ENCODE assay signal across 13 cellular contexts in genomic region chr19:14577885-14578427, GRCh38. TPM values are rescaled to one million over a fixed set of nuclear protein-coding genes. Genes with fewer than 3 reads are reported as not detected.
A peak's percentile ranks its signal among the peaks of the same experiment; 100 is the strongest.
DNase-seq lines count a peak whose midpoint lies in the region; ATAC-seq and TF ChIP-seq lines count a peak whose summit lies in the region.
"Had no signal": no experiment of that assay in that cellular context is flagged by ENCODE, and none has a peak within 500 bp of the region (broad histone marks: within the 10 kb centered on the region; RNA-seq: fewer than 3 reads in every experiment).

No MANE protein-coding gene starts in this region.

- H2AFZ ChIP-seq in HCT116 (ENCODE audit: low read depth, low read length, poor library complexity, severe bottlenecking) = no peak overlapping the region

- H3K4me3 ChIP-seq in HCT116 (replicated peaks in 1 of 2; ENCODE audit: low read depth in 1 of 2, low read length in 2 of 2) = no peak overlapping the region
- H3K4me3 ChIP-seq in Panc1 (ENCODE audit: low read depth in 2 of 2, low read length in 2 of 2) = no peak overlapping the region
- H3K4me3 ChIP-seq: SK-N-MC, stomach had no signal

- RAD21 ChIA-PET in HCT116 (lab: Charles Lee; ENCODE audit: low non-redundant PET in 1 of 2, low total read pairs in 2 of 2, uncharacterized antibody in 2 of 2, unreplicated experiment in 2 of 2) = no interaction called here

- 0 out of 2 replicates have a peak overlapping the region, but pooled peaks have one; percentile 17 for H3K4me2 ChIP-seq in HCT116 (ENCODE audit: low read length)

- intact Hi-C loops in HCT116 (cut with micrococcal nuclease) = no loop called here
- intact Hi-C loops in Panc1 (cut with micrococcal nuclease; ENCODE audit: unreplicated experiment) = loop anchor here (5.0 kb wide), 1 partner anchor 99 kb away; no protein-coding TSS in a partner anchor

- H3K9me3 ChIP-seq in HCT116 (ENCODE audit: control insufficient read depth in 1 of 2, insufficient read depth in 1 of 2, low read depth in 1 of 2, low read length in 2 of 2) (no peaks in the 10 kb centered on the region), Panc1 (ENCODE audit: control insufficient read depth, insufficient read depth, low read depth, low read length) (no peaks in the 10 kb centered on the region)
- H3K9me3 ChIP-seq: stomach had no signal

- no peaks in the 10 kb centered on the region for H3K79me2 ChIP-seq in HCT116 (ENCODE audit: insufficient read depth, low read length)

- H3K9ac ChIP-seq in HCT116 (ENCODE audit: low read length) = no peak overlapping the region

- CTCF ChIA-PET in HCT116 (lab: Charles Lee) (no interaction called here), Panc1 (lab: Charles Lee) (no interaction called here)

- no peaks in the 10 kb centered on the region for H3K36me3 ChIP-seq in HCT116 (ENCODE audit: control insufficient read depth in 1 of 2, insufficient read depth in 2 of 2, low read length in 2 of 2)
- H3K36me3 ChIP-seq in Panc1 (ENCODE audit: control insufficient read depth, insufficient read depth, low read length) = no peaks in the 10 kb centered on the region
- H3K36me3 ChIP-seq: stomach had no signal

- ATAC-seq in HCT116 (peak; percentile 75), Panc1 (peak; percentile 58; the same call in 1 of the 2 replicates), GM21723 (IDR thresholded peaks at IDR 0.05; ENCODE audit: unreplicated experiment) (no peak)
- ATAC-seq: naive thymus-derived CD4-positive, alpha-beta T cell had no signal

- H3K4me1 ChIP-seq in HCT116 (ENCODE audit: control insufficient read depth in 1 of 2, insufficient read depth in 2 of 2, low read length in 2 of 2) (peaks cover 3 to 18% of the 10 kb centered on the region in 2 experiments; a peak in 3 of 4 replicates), Panc1 (ENCODE audit: control insufficient read depth, insufficient read depth, low read length) (no peaks in the 10 kb centered on the region)

- H3K27ac ChIP-seq in HCT116 (ENCODE audit: low read depth, low read length) (no peak overlapping the region), Panc1 (ENCODE audit: low read length) (no peak overlapping the region)
- H3K27ac ChIP-seq: epithelial cell of prostate, SK-N-MC, stomach had no signal

- in situ Hi-C loops in GM13977 (cut with MboI; ENCODE audit: low pct_unique_long_range_greater_than_20kb, low sequenced_read_pairs, unreplicated experiment) = no loop called here
- in situ Hi-C loops in Panc1 (cut with HindIII; ENCODE audit: low pct_unique_long_range_greater_than_20kb, low sequenced_read_pairs) = no loop called here
- in situ Hi-C loops in G401 (cut with HindIII; ENCODE audit: low sequenced_read_pairs) = no loop called here

- POLR2A ChIA-PET in HCT116 (lab: Charles Lee) = interaction anchor here (0.6 kb wide), 1 partner anchor 163 kb away, joined by 3 read pairs; no protein-coding TSS in a partner anchor
- POLR2A ChIA-PET in Panc1 (lab: Charles Lee) = no interaction called here

- TF ChIP-seq RAD21 in HCT116 (IDR thresholded peaks at IDR 0.05; ENCODE audit: low read depth) = no peak

- no peaks in the 10 kb centered on the region for H3K9me2 ChIP-seq in HCT116 (ENCODE audit: insufficient read depth)

- BruUV-seq in HCT116 (replicated peaks; lab: Mats Ljungman, UMichigan) = no TSS peak
- no TSS peak for BruUV-seq in Panc1 (replicated peaks; lab: Mats Ljungman, UMichigan)

- TF ChIP-seq POLR2A in HCT116 (IDR thresholded peaks at IDR 0.05; ENCODE audit: borderline replicate concordance, extremely low read depth, insufficient read depth, insufficient read length) = no peak

- no peaks in the 10 kb centered on the region for H4K20me1 ChIP-seq in HCT116 (ENCODE audit: insufficient read depth)

- DNase-seq in GM13977 (ENCODE audit: low spot score) (no peak), HCT116 (ENCODE audit: low read depth, low spot score) (no peak), Panc1 (ENCODE audit: low read depth, low spot score) (no peak), iPS-NIHi7 (ENCODE audit: extremely low spot score) (peak; percentile 44), G401 (ENCODE audit: low spot score) (no peak)
- no peak for DNase-seq in stimulated activated CD8-positive, alpha-beta memory T cell treated with anti-CD3 and anti-CD28 coated beads, Interleukin-4, amount 100 ng/mL, for 48 hours
- DNase-seq: DMS79; naive thymus-derived CD4-positive, alpha-beta T cell; NCI-H2227 treated with DMSO at 0.1 percent for 48 hours; stomach had no signal

- H3K27me3 ChIP-seq in HCT116 (ENCODE audit: insufficient read depth, low read length) = no peaks in the 10 kb centered on the region
- no peaks in the 10 kb centered on the region for H3K27me3 ChIP-seq in Panc1 (ENCODE audit: control insufficient read depth, insufficient read depth, low read length)
- H3K27me3 ChIP-seq: stomach had no signal

- peak; percentile 29 for TF ChIP-seq CTCF in GM13977 (IDR thresholded peaks at IDR 0.05; ENCODE audit: extremely low read depth, insufficient read depth, missing control alignments)
- TF ChIP-seq CTCF in HCT116 (IDR thresholded peaks at IDR 0.05 in 2 of 3, conservative IDR thresholded peaks at IDR 0.05 in 1 of 3; ENCODE audit: borderline replicate concordance in 1 of 3, insufficient read depth in 1 of 3, low read depth in 2 of 3, low read length in 2 of 3) = no peak
- TF ChIP-seq CTCF in Panc1 (IDR thresholded peaks at IDR 0.05) = no peak

TF ChIP-seq in HCT116, 20 proteins besides CTCF, POLR2A, EP300 and RAD21:
- TF ChIP-seq REST (IDR thresholded peaks at IDR 0.05; ENCODE audit: low read depth) (no peak), EGR1 (IDR thresholded peaks at IDR 0.05; ENCODE audit: low read depth) (no peak), ZBTB33 (IDR thresholded peaks at IDR 0.05; ENCODE audit: extremely low read depth, insufficient replicate concordance, low read length) (no peak), SP1 (IDR thresholded peaks at IDR 0.05; ENCODE audit: low read depth) (no peak), POLR2AphosphoS5 (IDR thresholded peaks at IDR 0.05; ENCODE audit: low read depth, low read length) (no peak)

RNA-seq across cellular contexts. Expression of gene CLEC17A, which starts 4.9 kb away (rescaled TPM):
- total RNA-seq in HCT116 (2021; ENCODE audit: unreplicated experiment) (not detected), Panc1 (2021; ENCODE audit: unreplicated experiment) (not detected)
- polyA plus RNA-seq in HCT116 (2012) = 0.04 and 0.08 TPM in 2 replicates
- polyA plus RNA-seq in Panc1 (2012; ENCODE audit: insufficient read length) = not detected
- total RNA-seq in G401 (2014; rRNA removed; shearing (Covaris generic)) = not detected in 2 replicates

RNA-seq across cellular contexts. Expression of gene NDUFB7, which starts 6.1 kb away (rescaled TPM):
- total RNA-seq in HCT116 (2021; ENCODE audit: unreplicated experiment) (167 TPM), Panc1 (2021; ENCODE audit: unreplicated experiment) (180 TPM)
- 214 and 236 TPM in 2 replicates for polyA plus RNA-seq in HCT116 (2012)
- 341 TPM for polyA plus RNA-seq in Panc1 (2012; ENCODE audit: insufficient read length)
- total RNA-seq in G401 (2014; rRNA removed; shearing (Covaris generic)) = 287 and 394 TPM in 2 replicates

RNA-seq across cellular contexts. Expression of gene TECR, which starts 48.6 kb away (rescaled TPM):
- total RNA-seq in HCT116 (2021; ENCODE audit: unreplicated experiment) (232 TPM), Panc1 (2021; ENCODE audit: unreplicated experiment) (233 TPM)
- 305 and 352 TPM in 2 replicates for polyA plus RNA-seq in HCT116 (2012)
- 250 TPM for polyA plus RNA-seq in Panc1 (2012; ENCODE audit: insufficient read length)
- 166 and 226 TPM in 2 replicates for total RNA-seq in G401 (2014; rRNA removed; shearing (Covaris generic))

RNA-seq across cellular contexts. Expression of gene DNAJB1, which starts 59.8 kb away (rescaled TPM):
- 175 TPM for total RNA-seq in HCT116 (2021; ENCODE audit: unreplicated experiment)
- polyA plus RNA-seq in HCT116 (2012) = 129 and 139 TPM in 2 replicates
- 149 TPM for total RNA-seq in Panc1 (2021; ENCODE audit: unreplicated experiment)
- polyA plus RNA-seq in Panc1 (2012; ENCODE audit: insufficient read length) = 101 TPM
- 95.1 and 117 TPM in 2 replicates for total RNA-seq in G401 (2014; rRNA removed; shearing (Covaris generic))
